Comparison of ENCODE assay signal across 10 cellular contexts in the genomic region with DNA sequence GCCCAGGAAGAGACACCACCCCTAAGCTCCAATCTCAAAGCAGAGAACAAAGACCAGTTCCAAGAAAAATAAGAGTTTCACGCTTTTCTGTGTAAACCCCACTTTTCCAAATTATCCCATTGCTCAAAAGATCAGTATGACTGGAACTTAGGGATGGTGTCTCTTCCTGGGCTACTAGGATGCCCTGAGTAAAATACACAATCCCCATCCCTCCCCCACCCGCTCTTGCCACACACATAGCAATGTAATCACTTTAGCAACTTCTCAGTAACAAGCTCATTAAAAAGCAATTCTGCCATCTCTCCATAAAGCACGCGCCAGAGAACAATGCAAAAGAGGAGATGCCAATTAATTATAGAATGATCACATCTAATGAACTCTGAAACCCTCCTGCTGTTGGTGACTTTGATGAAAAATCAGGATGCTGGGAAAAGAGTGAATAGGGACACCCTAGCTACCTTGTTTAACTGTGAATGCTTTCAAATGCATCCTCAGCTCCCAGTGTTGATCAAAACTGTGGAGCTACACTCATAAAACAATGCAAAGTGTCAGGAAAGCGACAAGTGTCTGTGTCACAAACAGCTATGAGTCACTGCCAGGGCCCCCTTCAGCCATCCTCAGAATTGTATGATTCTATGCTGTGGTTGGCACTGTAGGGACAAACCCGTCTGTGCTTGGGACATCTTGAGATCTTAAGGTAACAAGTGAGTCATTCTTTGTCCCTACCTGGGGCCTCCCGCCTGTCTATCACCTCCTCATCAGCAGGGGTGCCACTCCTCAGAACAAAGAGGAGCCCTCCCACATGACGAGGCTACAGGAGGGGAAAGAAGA. TPM values are rescaled to one million over a fixed set of nuclear protein-coding genes. Genes with fewer than 3 reads are reported as not detected.
DNase-seq lines count a peak whose midpoint lies in the region; ATAC-seq lines count a peak whose summit lies in the region.
"Had no signal": no experiment of that assay in that cellular context is flagged by ENCODE, and none has a peak within 500 bp of the region (broad histone marks: within the 10 kb centered on the region; RNA-seq: fewer than 3 reads in every experiment).

No MANE protein-coding gene starts in this region.

- H3K18ac ChIP-seq in mesendoderm (ENCODE audit: low read length) = peak overlapping the region; percentile 69

- peaks cover 34% of the 10 kb centered on the region for H3K4me1 ChIP-seq in mesendoderm (ENCODE audit: control insufficient read depth, low read depth, low read length)

- ATAC-seq in stimulated activated naive CD8-positive, alpha-beta T cell treated with anti-CD3 and anti-CD28 coated beads, Interleukin-15, amount 100 ng/mL, for 72 hours = peak; percentile 100

- H3K23ac ChIP-seq in mesendoderm (ENCODE audit: low read length) = no peak overlapping the region

- WGBS in mesendoderm (ENCODE audit: extremely low coverage, insufficient coverage, low lambda C conversion rate) = no CpG with 5 or more reads among the region's 8 CpGs

- peak overlapping the region; percentile 88 for H3K27ac ChIP-seq in mesendoderm (ENCODE audit: low read depth, low read length)

- peaks cover 10% of the 10 kb centered on the region for H3K79me1 ChIP-seq in mesendoderm (ENCODE audit: low read length)

- H3K4me1 Mint-ChIP-seq in activated T-helper 1 cell treated with anti-CD3 and anti-CD28 coated beads, Interleukin-12 subunit alpha, Interleukin-12 subunit beta, Interleukin-2, Interleukin-4 antibody, amounts not matched to agents 30 ng/mL and 10 ng/mL and 1 ng/mL, durations not matched to agents 14 hours and 24 hours and 36 hours (ENCODE audit: low read depth) = peaks cover 46% of the 10 kb centered on the region
- peaks cover 66% of the 10 kb centered on the region for H3K4me1 Mint-ChIP-seq in stimulated activated naive CD8-positive, alpha-beta T cell treated with anti-CD3 and anti-CD28 coated beads, Interleukin-15, amount 100 ng/mL, for 72 hours

- H3K4me3 Mint-ChIP-seq in activated T-helper 1 cell treated with anti-CD3 and anti-CD28 coated beads, Interleukin-12 subunit alpha, Interleukin-12 subunit beta, Interleukin-2, Interleukin-4 antibody, amounts not matched to agents 30 ng/mL and 10 ng/mL and 1 ng/mL, durations not matched to agents 14 hours and 24 hours and 36 hours = no peak overlapping the region
- peak overlapping the region; percentile 55 to 65 for H3K4me3 Mint-ChIP-seq in stimulated activated naive CD8-positive, alpha-beta T cell treated with anti-CD3 and anti-CD28 coated beads, Interleukin-15, amount 100 ng/mL, for 72 hours
- H3K4me3 Mint-ChIP-seq: natural killer cell treated with Interleukin-12 subunit alpha and Interleukin-12 subunit beta and Interleukin-15 and Interleukin-18, amount 100 ng/mL, for 72 hours had no signal

- peak overlapping the region; percentile 37 for H3K27ac Mint-ChIP-seq in activated T-helper 1 cell treated with anti-CD3 and anti-CD28 coated beads, Interleukin-12 subunit alpha, Interleukin-12 subunit beta, Interleukin-2, Interleukin-4 antibody, amounts not matched to agents 30 ng/mL and 10 ng/mL and 1 ng/mL, durations not matched to agents 14 hours and 24 hours and 36 hours
- peak overlapping the region; percentile 77 to 88 for H3K27ac Mint-ChIP-seq in stimulated activated naive CD8-positive, alpha-beta T cell treated with anti-CD3 and anti-CD28 coated beads, Interleukin-15, amount 100 ng/mL, for 72 hours

- H3K36me3 ChIP-seq in mesendoderm (ENCODE audit: control insufficient read depth, insufficient read depth, low read length) = no peaks in the 10 kb centered on the region

- peak overlapping the region; percentile 89 for H4K5ac ChIP-seq in mesendoderm (ENCODE audit: low read length)

- DNase-seq in activated gamma-delta T cell treated with Interleukin-2 at 50 U/mL for 16 hours (peak; percentile 54), activated gamma-delta T cell (lab: John Stamatoyannopoulos, UW) (no peak), mesendoderm (peak; percentile 98), CD1c-positive myeloid dendritic cell (ENCODE audit: extremely low spot score) (no peak), AG08396 (ENCODE audit: low spot score) (no peak), middle frontal gyrus (ENCODE audit: extremely low spot score, low spot score) (no peak)
- no peak for DNase-seq in activated T-helper 1 cell treated with anti-CD3 and anti-CD28 coated beads, Interleukin-12 subunit alpha, Interleukin-12 subunit beta, Interleukin-2, Interleukin-4 antibody, amounts not matched to agents 30 ng/mL and 10 ng/mL and 1 ng/mL, durations not matched to agents 14 hours and 24 hours and 36 hours (ENCODE audit: low spot score)
- peak; percentile 68 to 86 for DNase-seq in stimulated activated naive CD8-positive, alpha-beta T cell treated with anti-CD3 and anti-CD28 coated beads, Interleukin-15, amount 100 ng/mL, for 72 hours

- H3K36me3 Mint-ChIP-seq in activated T-helper 1 cell treated with anti-CD3 and anti-CD28 coated beads, Interleukin-12 subunit alpha, Interleukin-12 subunit beta, Interleukin-2, Interleukin-4 antibody, amounts not matched to agents 30 ng/mL and 10 ng/mL and 1 ng/mL, durations not matched to agents 14 hours and 24 hours and 36 hours (ENCODE audit: low read depth) = peaks cover 38% of the 10 kb centered on the region
- H3K36me3 Mint-ChIP-seq: natural killer cell treated with Interleukin-12 subunit alpha and Interleukin-12 subunit beta and Interleukin-15 and Interleukin-18, amount 100 ng/mL, for 72 hours had no signal

- peak overlapping the region; percentile 38 for H2AK5ac ChIP-seq in mesendoderm (ENCODE audit: low read length)

- H2BK120ac ChIP-seq in mesendoderm (ENCODE audit: low read depth, low read length) = peak overlapping the region; percentile 98

- no peak overlapping the region for H3K4me2 ChIP-seq in mesendoderm (ENCODE audit: low read length)

- H2BK15ac ChIP-seq in mesendoderm (replicated peaks; ENCODE audit: low read depth) = peak overlapping the region; percentile 94

- H3K4ac ChIP-seq in mesendoderm (ENCODE audit: low read depth, low read length) = peak overlapping the region; percentile 97

- no peak overlapping the region for H3K9ac ChIP-seq in mesendoderm (ENCODE audit: low read length)

- H3K56ac ChIP-seq in mesendoderm (ENCODE audit: low read length) = peak overlapping the region; percentile 71

- H3K4me3 ChIP-seq in mesendoderm (ENCODE audit: low read length) = no peak overlapping the region

- no peaks in the 10 kb centered on the region for H3K27me3 ChIP-seq in mesendoderm (ENCODE audit: insufficient read depth, low read length, poor library complexity)

- H3K27me3 Mint-ChIP-seq in activated T-helper 1 cell treated with anti-CD3 and anti-CD28 coated beads, Interleukin-12 subunit alpha, Interleukin-12 subunit beta, Interleukin-2, Interleukin-4 antibody, amounts not matched to agents 30 ng/mL and 10 ng/mL and 1 ng/mL, durations not matched to agents 14 hours and 24 hours and 36 hours (ENCODE audit: insufficient read depth) = no peaks in the 10 kb centered on the region
- no peaks in the 10 kb centered on the region for H3K27me3 Mint-ChIP-seq in stimulated activated naive CD8-positive, alpha-beta T cell treated with anti-CD3 and anti-CD28 coated beads, Interleukin-15, amount 100 ng/mL, for 72 hours
- H3K27me3 Mint-ChIP-seq: IgD-negative memory B cell; natural killer cell treated with Interleukin-12 subunit alpha and Interleukin-12 subunit beta and Interleukin-15 and Interleukin-18, amount 100 ng/mL, for 72 hours had no signal

- no peak overlapping the region for H4K8ac ChIP-seq in mesendoderm (ENCODE audit: low read depth, low read length)

- H3K79me2 ChIP-seq in mesendoderm (ENCODE audit: control insufficient read depth, insufficient read depth, low read length) = peaks cover 49% of the 10 kb centered on the region

- intact Hi-C loops in activated T-helper 1 cell treated with anti-CD3 and anti-CD28 coated beads, Interleukin-12 subunit alpha, Interleukin-12 subunit beta, Interleukin-2, Interleukin-4 antibody, amounts not matched to agents 30 ng/mL and 10 ng/mL and 1 ng/mL, durations not matched to agents 14 hours and 24 hours and 36 hours (cut with micrococcal nuclease) = loop anchor here (1.0 to 2.0 kb wide), 5 partner anchors 18 to 100 kb away; no protein-coding TSS in a partner anchor

- H3K9me3 Mint-ChIP-seq in activated T-helper 1 cell treated with anti-CD3 and anti-CD28 coated beads, Interleukin-12 subunit alpha, Interleukin-12 subunit beta, Interleukin-2, Interleukin-4 antibody, amounts not matched to agents 30 ng/mL and 10 ng/mL and 1 ng/mL, durations not matched to agents 14 hours and 24 hours and 36 hours = no peaks in the 10 kb centered on the region
- H3K9me3 Mint-ChIP-seq in stimulated activated naive CD8-positive, alpha-beta T cell treated with anti-CD3 and anti-CD28 coated beads, Interleukin-15, amount 100 ng/mL, for 72 hours = no peaks in the 10 kb centered on the region
- H3K9me3 Mint-ChIP-seq: IgD-negative memory B cell; natural killer cell treated with Interleukin-12 subunit alpha and Interleukin-12 subunit beta and Interleukin-15 and Interleukin-18, amount 100 ng/mL, for 72 hours had no signal

- H2BK5ac ChIP-seq in mesendoderm (ENCODE audit: low read length) = peak overlapping the region; percentile 87

RNA-seq across cellular contexts. Expression of gene KLF7, which starts 42.6 kb away (rescaled TPM):
- total RNA-seq in activated T-helper 1 cell treated with anti-CD3 and anti-CD28 coated beads, Interleukin-12 subunit alpha, Interleukin-12 subunit beta, Interleukin-2, Interleukin-4 antibody, amounts not matched to agents 30 ng/mL and 10 ng/mL and 1 ng/mL, durations not matched to agents 14 hours and 24 hours and 36 hours = 13.4 and 16.5 TPM in 2 replicates
- polyA plus RNA-seq in mesendoderm (2013, experiment 1 of 2) = 44.5 TPM
- polyA plus RNA-seq in mesendoderm (2013, experiment 2 of 2) = 41.8 TPM

Comparison
In these comparisons a context has a peak if more than half of its experiments do, and no peak if none do; other contexts are left out.
1. DNase-seq: peak in activated gamma-delta T cell treated with Interleukin-2 at 50 U/mL for 16 hours (single experiment), mesendoderm (single experiment) and stimulated activated naive CD8-positive, alpha-beta T cell treated with anti-CD3 and anti-CD28 coated beads, Interleukin-15, amount 100 ng/mL, for 72 hours (2 of 2); none in activated gamma-delta T cell (single experiment), activated T-helper 1 cell treated with anti-CD3 and anti-CD28 coated beads, Interleukin-12 subunit alpha, Interleukin-12 subunit beta, Interleukin-2, Interleukin-4 antibody, amounts not matched to agents 30 ng/mL and 10 ng/mL and 1 ng/mL, durations not matched to agents 14 hours and 24 hours and 36 hours (single experiment), CD1c-positive myeloid dendritic cell (single experiment), AG08396 (single experiment) and middle frontal gyrus (single experiment).